Comparison of ENCODE assay signal across 2 cellular contexts in genomic region chrX:150200361-150200760, GRCh38.
TF ChIP-seq lines count a peak whose summit lies in the region.

No MANE protein-coding gene starts in this region.

TF ChIP-seq in GM12878, 131 proteins besides CTCF, POLR2A, EP300 and RAD21 (continued from another document):
- TF ChIP-seq IRF3 (IDR thresholded peaks at IDR 0.05) (no peak), YBX1 (IDR thresholded peaks at IDR 0.05) (no peak), BCL11A (IDR thresholded peaks at IDR 0.05; ENCODE audit: low read depth, low read length) (no peak), MYB (IDR thresholded peaks at IDR 0.05; ENCODE audit: borderline replicate concordance, low read depth, low read length) (no peak), HDGF (IDR thresholded peaks at IDR 0.05) (no peak), IRF4 (IDR thresholded peaks at IDR 0.05; ENCODE audit: low read depth, low read length) (no peak), KAT2A (conservative IDR thresholded peaks at IDR 0.05; ENCODE audit: control insufficient read depth, low read depth, low read length) (no peak), KDM1A (IDR thresholded peaks at IDR 0.05; ENCODE audit: borderline replicate concordance) (no peak), ASH2L (IDR thresholded peaks at IDR 0.05; ENCODE audit: borderline replicate concordance, low read depth) (no peak), FOS (IDR thresholded peaks at IDR 0.05; ENCODE audit: borderline replicate concordance, extremely low read depth, insufficient read length) (no peak), TCF7 (IDR thresholded peaks at IDR 0.05; ENCODE audit: borderline replicate concordance) (no peak), KLF5 (IDR thresholded peaks at IDR 0.05; ENCODE audit: partially characterized antibody) (no peak)
- TF ChIP-seq, protein P1, sequence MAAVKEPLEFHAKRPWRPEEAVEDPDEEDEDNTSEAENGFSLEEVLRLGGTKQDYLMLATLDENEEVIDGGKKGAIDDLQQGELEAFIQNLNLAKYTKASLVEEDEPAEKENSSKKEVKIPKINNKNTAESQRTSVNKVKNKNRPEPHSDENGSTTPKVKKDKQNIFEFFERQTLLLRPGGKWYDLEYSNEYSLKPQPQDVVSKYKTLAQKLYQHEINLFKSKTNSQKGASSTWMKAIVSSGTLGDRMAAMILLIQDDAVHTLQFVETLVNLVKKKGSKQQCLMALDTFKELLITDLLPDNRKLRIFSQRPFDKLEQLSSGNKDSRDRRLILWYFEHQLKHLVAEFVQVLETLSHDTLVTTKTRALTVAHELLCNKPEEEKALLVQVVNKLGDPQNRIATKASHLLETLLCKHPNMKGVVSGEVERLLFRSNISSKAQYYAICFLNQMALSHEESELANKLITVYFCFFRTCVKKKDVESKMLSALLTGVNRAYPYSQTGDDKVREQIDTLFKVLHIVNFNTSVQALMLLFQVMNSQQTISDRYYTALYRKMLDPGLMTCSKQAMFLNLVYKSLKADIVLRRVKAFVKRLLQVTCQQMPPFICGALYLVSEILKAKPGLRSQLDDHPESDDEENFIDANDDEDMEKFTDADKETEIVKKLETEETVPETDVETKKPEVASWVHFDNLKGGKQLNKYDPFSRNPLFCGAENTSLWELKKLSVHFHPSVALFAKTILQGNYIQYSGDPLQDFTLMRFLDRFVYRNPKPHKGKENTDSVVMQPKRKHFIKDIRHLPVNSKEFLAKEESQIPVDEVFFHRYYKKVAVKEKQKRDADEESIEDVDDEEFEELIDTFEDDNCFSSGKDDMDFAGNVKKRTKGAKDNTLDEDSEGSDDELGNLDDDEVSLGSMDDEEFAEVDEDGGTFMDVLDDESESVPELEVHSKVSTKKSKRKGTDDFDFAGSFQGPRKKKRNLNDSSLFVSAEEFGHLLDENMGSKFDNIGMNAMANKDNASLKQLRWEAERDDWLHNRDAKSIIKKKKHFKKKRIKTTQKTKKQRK (IDR thresholded peaks at IDR 0.05; ENCODE audit: low read depth, low read length) = no peak
- TF ChIP-seq, protein P2, sequence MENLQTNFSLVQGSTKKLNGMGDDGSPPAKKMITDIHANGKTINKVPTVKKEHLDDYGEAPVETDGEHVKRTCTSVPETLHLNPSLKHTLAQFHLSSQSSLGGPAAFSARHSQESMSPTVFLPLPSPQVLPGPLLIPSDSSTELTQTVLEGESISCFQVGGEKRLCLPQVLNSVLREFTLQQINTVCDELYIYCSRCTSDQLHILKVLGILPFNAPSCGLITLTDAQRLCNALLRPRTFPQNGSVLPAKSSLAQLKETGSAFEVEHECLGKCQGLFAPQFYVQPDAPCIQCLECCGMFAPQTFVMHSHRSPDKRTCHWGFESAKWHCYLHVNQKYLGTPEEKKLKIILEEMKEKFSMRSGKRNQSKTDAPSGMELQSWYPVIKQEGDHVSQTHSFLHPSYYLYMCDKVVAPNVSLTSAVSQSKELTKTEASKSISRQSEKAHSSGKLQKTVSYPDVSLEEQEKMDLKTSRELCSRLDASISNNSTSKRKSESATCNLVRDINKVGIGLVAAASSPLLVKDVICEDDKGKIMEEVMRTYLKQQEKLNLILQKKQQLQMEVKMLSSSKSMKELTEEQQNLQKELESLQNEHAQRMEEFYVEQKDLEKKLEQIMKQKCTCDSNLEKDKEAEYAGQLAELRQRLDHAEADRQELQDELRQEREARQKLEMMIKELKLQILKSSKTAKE (IDR thresholded peaks at IDR 0.05; ENCODE audit: low read depth, poor library complexity, severe bottlenecking) = no peak

TF ChIP-seq in HepG2, 621 proteins besides CTCF, POLR2A, EP300 and RAD21 (continued from another document):
- TF ChIP-seq, protein P3, sequence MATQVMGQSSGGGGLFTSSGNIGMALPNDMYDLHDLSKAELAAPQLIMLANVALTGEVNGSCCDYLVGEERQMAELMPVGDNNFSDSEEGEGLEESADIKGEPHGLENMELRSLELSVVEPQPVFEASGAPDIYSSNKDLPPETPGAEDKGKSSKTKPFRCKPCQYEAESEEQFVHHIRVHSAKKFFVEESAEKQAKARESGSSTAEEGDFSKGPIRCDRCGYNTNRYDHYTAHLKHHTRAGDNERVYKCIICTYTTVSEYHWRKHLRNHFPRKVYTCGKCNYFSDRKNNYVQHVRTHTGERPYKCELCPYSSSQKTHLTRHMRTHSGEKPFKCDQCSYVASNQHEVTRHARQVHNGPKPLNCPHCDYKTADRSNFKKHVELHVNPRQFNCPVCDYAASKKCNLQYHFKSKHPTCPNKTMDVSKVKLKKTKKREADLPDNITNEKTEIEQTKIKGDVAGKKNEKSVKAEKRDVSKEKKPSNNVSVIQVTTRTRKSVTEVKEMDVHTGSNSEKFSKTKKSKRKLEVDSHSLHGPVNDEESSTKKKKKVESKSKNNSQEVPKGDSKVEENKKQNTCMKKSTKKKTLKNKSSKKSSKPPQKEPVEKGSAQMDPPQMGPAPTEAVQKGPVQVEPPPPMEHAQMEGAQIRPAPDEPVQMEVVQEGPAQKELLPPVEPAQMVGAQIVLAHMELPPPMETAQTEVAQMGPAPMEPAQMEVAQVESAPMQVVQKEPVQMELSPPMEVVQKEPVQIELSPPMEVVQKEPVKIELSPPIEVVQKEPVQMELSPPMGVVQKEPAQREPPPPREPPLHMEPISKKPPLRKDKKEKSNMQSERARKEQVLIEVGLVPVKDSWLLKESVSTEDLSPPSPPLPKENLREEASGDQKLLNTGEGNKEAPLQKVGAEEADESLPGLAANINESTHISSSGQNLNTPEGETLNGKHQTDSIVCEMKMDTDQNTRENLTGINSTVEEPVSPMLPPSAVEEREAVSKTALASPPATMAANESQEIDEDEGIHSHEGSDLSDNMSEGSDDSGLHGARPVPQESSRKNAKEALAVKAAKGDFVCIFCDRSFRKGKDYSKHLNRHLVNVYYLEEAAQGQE (IDR thresholded peaks at IDR 0.05; ENCODE audit: borderline replicate concordance in 1 of 2, low read depth in 1 of 2, low read length in 2 of 2) = no peak
- TF ChIP-seq CREM (IDR thresholded peaks at IDR 0.05) = no peak
- no peak for TF ChIP-seq CREM (CRISPR knock-in tag; IDR thresholded peaks at IDR 0.05)
- TF ChIP-seq ZNF552 (CRISPR knock-in tag; IDR thresholded peaks at IDR 0.05; ENCODE audit: borderline replicate concordance) = no peak
- no peak for TF ChIP-seq MEF2D (CRISPR knock-in tag; IDR thresholded peaks at IDR 0.05)
